Comparison of ENCODE assay signal across 12 cellular contexts in genomic region chr1:205108464-205108863, GRCh38.
"Had no signal": no experiment of that assay in that cellular context is flagged by ENCODE, and none has a peak within 500 bp of the region (broad histone marks: within the 10 kb centered on the region; RNA-seq: fewer than 3 reads in every experiment).

No MANE protein-coding gene starts in this region.

- H3K4me3 Mint-ChIP-seq: activated T-helper 17 cell treated with anti-CD3 and anti-CD28 coated beads, Interleukin-2, amount 50 U/mL, for 72 hours; neural crest cell; stimulated activated naive CD8-positive, alpha-beta T cell treated with anti-CD3 and anti-CD28 coated beads, Interleukin-15, amount 100 ng/mL, for 72 hours; type B pancreatic cell had no signal

- H3K27me3 Mint-ChIP-seq: activated T-helper 17 cell treated with anti-CD3 and anti-CD28 coated beads, Interleukin-2, amount 50 U/mL, for 72 hours; stimulated activated naive CD8-positive, alpha-beta T cell treated with anti-CD3 and anti-CD28 coated beads, Interleukin-15, amount 100 ng/mL, for 72 hours; type B pancreatic cell had no signal

- H3K4me3 ChIP-seq: SK-N-MC, suprapubic skin had no signal

- H3K27ac Mint-ChIP-seq: activated T-helper 17 cell treated with anti-CD3 and anti-CD28 coated beads, Interleukin-2, amount 50 U/mL, for 72 hours; type B pancreatic cell had no signal

- H3K4me1 ChIP-seq: suprapubic skin had no signal

- H3K9me3 Mint-ChIP-seq: activated T-helper 17 cell treated with anti-CD3 and anti-CD28 coated beads, Interleukin-2, amount 50 U/mL, for 72 hours; neural crest cell; stimulated activated naive CD8-positive, alpha-beta T cell treated with anti-CD3 and anti-CD28 coated beads, Interleukin-15, amount 100 ng/mL, for 72 hours; type B pancreatic cell had no signal

- H3K27me3 ChIP-seq: suprapubic skin had no signal

- H3K4me1 Mint-ChIP-seq: neural crest cell; stimulated activated naive CD8-positive, alpha-beta T cell treated with anti-CD3 and anti-CD28 coated beads, Interleukin-15, amount 100 ng/mL, for 72 hours had no signal

- H3K9me3 ChIP-seq: suprapubic skin had no signal

- ATAC-seq: activated T-helper 17 cell treated with anti-CD3 and anti-CD28 coated beads, Interleukin-2, amount 50 U/mL, for 72 hours; left ventricle myocardium superior; stimulated activated naive CD8-positive, alpha-beta T cell treated with anti-CD3 and anti-CD28 coated beads, Interleukin-15, amount 100 ng/mL, for 72 hours had no signal

- H3K27ac ChIP-seq: SK-N-MC, suprapubic skin had no signal

- DNase-seq: activated CD4-positive, alpha-beta T cell treated with anti-CD3 and anti-CD28 coated beads, Interleukin-2, amount 50 U/mL, for 1 hour; activated naive CD4-positive, alpha-beta T cell; foreskin melanocyte; glutamatergic neuron; left ventricle myocardium superior; stimulated activated naive CD8-positive, alpha-beta T cell treated with anti-CD3 and anti-CD28 coated beads, Interleukin-15, amount 100 ng/mL, for 72 hours; T-helper 9 cell had no signal
